In the genomic region with DNA sequence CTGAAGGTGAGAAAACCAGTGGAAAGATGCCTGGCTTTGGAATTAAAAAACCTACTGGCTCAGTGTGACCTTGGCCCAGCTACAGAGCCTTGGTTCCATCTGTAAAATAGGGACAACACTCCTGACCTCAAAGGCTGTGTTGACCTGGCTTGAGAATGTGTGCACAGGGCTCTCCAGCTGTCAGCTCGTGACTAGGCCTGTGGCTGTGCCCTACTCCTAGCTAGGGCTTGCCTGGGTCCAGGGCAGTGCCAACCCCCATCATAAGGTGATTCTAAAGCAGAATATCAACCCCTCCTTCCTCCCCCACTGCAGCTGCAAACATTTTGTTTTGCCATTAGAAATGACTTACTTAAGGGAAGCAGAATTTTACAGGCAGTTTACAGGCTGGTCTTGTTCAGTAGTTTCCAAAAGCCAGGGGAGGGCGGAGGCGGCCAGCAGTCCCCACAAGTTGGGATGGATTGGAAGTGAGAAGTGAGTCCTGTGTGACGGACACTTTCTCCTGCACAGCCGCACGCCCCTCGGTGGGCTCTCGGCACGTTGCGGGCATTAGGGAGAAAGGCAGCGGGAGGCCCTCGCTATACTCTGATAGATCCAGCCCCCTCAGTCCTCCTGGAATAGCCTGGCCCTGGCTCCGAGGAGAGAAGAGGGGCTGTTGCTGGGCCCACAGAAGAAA, we compare ENCODE assay signal across 25 cellular contexts. TPM values are rescaled to one million over a fixed set of nuclear protein-coding genes. Genes with fewer than 3 reads are reported as not detected.
A peak's percentile ranks its signal among the peaks of the same experiment; 100 is the strongest.
DNase-seq lines count a peak whose midpoint lies in the region; ATAC-seq, FAIRE-seq and TF ChIP-seq lines count a peak whose summit lies in the region.
"Had no signal": no experiment of that assay in that cellular context is flagged by ENCODE, and none has a peak within 500 bp of the region (broad histone marks: within the 10 kb centered on the region; RNA-seq: fewer than 3 reads in every experiment).

No MANE protein-coding gene starts in this region.

- H3K9me3 ChIP-seq in left ventricle myocardium inferior (replicated peaks), result no peaks in the 10 kb centered on the region
- no peaks in the 10 kb centered on the region; the same call in 1 of the 2 replicates for H3K9me3 ChIP-seq in K562 (replicated peaks; ENCODE audit: control insufficient read depth, insufficient read depth, low read depth, low read length)
- H3K9me3 ChIP-seq in CD8-positive, alpha-beta memory T cell (ENCODE audit: low read length), result no peaks in the 10 kb centered on the region
- H3K9me3 ChIP-seq: ascending aorta had no signal

- 83% methylated on average over 11 of the region's 13 CpGs for WGBS in K562 (ENCODE audit: insufficient coverage, low coverage, missing lambda C conversion rate)

- DNase-seq in left ventricle myocardium inferior, result peak; percentile 5
- DNase-seq in left ventricle myocardium superior, result no peak
- no peak for DNase-seq in K562 (ENCODE audit: extremely low read depth in 1 of 4, low spot score in 3 of 4)
- no peak for DNase-seq in mesothelial cell of epicardium (ENCODE audit: low spot score in 2 of 2, unreplicated experiment in 2 of 2)
- no peak for DNase-seq in CD8-positive, alpha-beta memory T cell
- no peak for DNase-seq in dermis blood vessel endothelial cell
- DNase-seq in DMS114 treated with DMSO at 0.1 percent for 48 hours (lab: John Stamatoyannopoulos, UW; ENCODE audit: unreplicated experiment), result no peak
- DNase-seq: activated CD4-positive, alpha-beta T cell treated with anti-CD3 and anti-CD28 coated beads, Interleukin-2, amount 10 ng/mL, durations not matched to agents 7 days and 5 days; activated CD8-positive, alpha-beta memory T cell treated with anti-CD3 and anti-CD28 coated beads, Interleukin-2, amount 50 U/mL, for 48 hours; activated naive CD4-positive, alpha-beta T cell treated with anti-CD3 and anti-CD28 coated beads for 36 hours; CD4-positive, CD25-positive, alpha-beta regulatory T cell; DMS79 treated with DMSO at 0.1 percent for 48 hours; HFFc6; hypothalamus; KBM-7; kidney glomerular epithelial cell; mesendoderm; natural killer cell; NCI-H187; NCI-H2227 treated with DMSO at 0.1 percent for 48 hours; stimulated activated CD4-positive, alpha-beta T cell treated with anti-CD3 and anti-CD28 coated beads, Interleukin-4, amount 100 ng/mL, for 4 hours had no signal

- H3K36me3 ChIP-seq in left ventricle myocardium inferior (no peaks in the 10 kb centered on the region), K562 (ENCODE audit: control insufficient read depth, insufficient read depth, low read length) (peaks cover 52% of the 10 kb centered on the region)
- H3K36me3 ChIP-seq in CD8-positive, alpha-beta memory T cell (ENCODE audit: insufficient read depth, low read length), result no peaks in the 10 kb centered on the region
- H3K36me3 ChIP-seq: ascending aorta had no signal

- peaks cover 19% of the 10 kb centered on the region for H3K4me1 Mint-ChIP-seq in mesothelial cell of epicardium
- H3K4me1 Mint-ChIP-seq in CD8-positive, alpha-beta memory T cell, result peaks cover 7 to 30% (median 13%) of the 10 kb centered on the region in 3 donors

- no peak for TF ChIP-seq RAD21 in K562 (CRISPR knock-in tag; conservative IDR thresholded peaks at IDR 0.05 in 1 of 2, IDR thresholded peaks at IDR 0.05 in 1 of 2)

- H2AFZ ChIP-seq in K562 (ENCODE audit: low read depth, low read length), result no peak overlapping the region

- H3K79me2 ChIP-seq in K562 (ENCODE audit: control insufficient read depth, insufficient read depth, low read length), result peaks cover 44% of the 10 kb centered on the region

- H4K20me1 ChIP-seq in K562 (replicated peaks; ENCODE audit: control insufficient read depth, insufficient read depth, low read length), result peaks cover 10% of the 10 kb centered on the region; the same call in 1 of the 2 replicates

- POLR2A ChIA-PET in K562 (lab: Yijun Ruan, JAX), result interaction anchor here (0.5 to 2.8 kb wide), 9 partner anchors 8 to 485 kb away, joined by 3 to 35 read pairs (median 4); no protein-coding TSS in a partner anchor
- POLR2A ChIA-PET in CD8-positive, alpha-beta memory T cell (lab: Charles Lee), result no interaction called here

- H3K27ac ChIP-seq in left ventricle myocardium inferior (replicated peaks) (no peak overlapping the region), K562 (ENCODE audit: extremely low read depth, low read depth, low read length) (no peak overlapping the region; the same call in 2 of the 3 replicates)
- H3K27ac ChIP-seq in CD8-positive, alpha-beta memory T cell (ENCODE audit: low read depth, low read length), result no peak overlapping the region
- H3K27ac ChIP-seq: ascending aorta, skin epidermis had no signal

- H3K9me1 ChIP-seq in K562 (ENCODE audit: control insufficient read depth, insufficient read depth, low read length), result no peaks in the 10 kb centered on the region

- H3K27ac Mint-ChIP-seq in mesothelial cell of epicardium, result peak overlapping the region; percentile 88
- H3K27ac Mint-ChIP-seq in CD8-positive, alpha-beta memory T cell, result no peak overlapping the region
- H3K27ac Mint-ChIP-seq: activated CD4-positive, alpha-beta T cell treated with anti-CD3 and anti-CD28 coated beads, Interleukin-2, amount 10 ng/mL, durations not matched to agents 7 days and 5 days; activated naive CD4-positive, alpha-beta T cell treated with anti-CD3 and anti-CD28 coated beads for 36 hours; CD4-positive, CD25-positive, alpha-beta regulatory T cell; HFFc6; natural killer cell had no signal

- FAIRE-seq in K562 (lab: Jason Lieb, UNC), result peak; percentile 37
- FAIRE-seq: endometrium had no signal

- peaks cover 28% of the 10 kb centered on the region for H3K4me1 ChIP-seq in left ventricle myocardium inferior
- H3K4me1 ChIP-seq in K562 (replicated peaks in 1 of 2; ENCODE audit: control insufficient read depth in 2 of 2, insufficient read depth in 2 of 2, low read length in 2 of 2), result peaks cover 7 to 54% of the 10 kb centered on the region in 2 experiments; a peak in 4 of 5 replicates
- no peaks in the 10 kb centered on the region for H3K4me1 ChIP-seq in CD8-positive, alpha-beta memory T cell (ENCODE audit: insufficient read depth, low read length)

- peak overlapping the region; percentile 57 for H3K4me3 Mint-ChIP-seq in mesothelial cell of epicardium
- no peak overlapping the region for H3K4me3 Mint-ChIP-seq in CD8-positive, alpha-beta memory T cell
- H3K4me3 Mint-ChIP-seq: activated CD4-positive, alpha-beta T cell treated with anti-CD3 and anti-CD28 coated beads, Interleukin-2, amount 10 ng/mL, durations not matched to agents 7 days and 5 days; activated naive CD4-positive, alpha-beta T cell treated with anti-CD3 and anti-CD28 coated beads for 36 hours; CD4-positive, CD25-positive, alpha-beta regulatory T cell; HFFc6; natural killer cell had no signal

- peak overlapping the region in 1 of 2 experiments; percentile 84; a peak in 2 of 4 replicates for H3K9ac ChIP-seq in K562 (ENCODE audit: insufficient read depth in 1 of 2, low read depth in 2 of 2, low read length in 2 of 2)

- H3K27me3 ChIP-seq in left ventricle myocardium inferior (ENCODE audit: low read depth) (peaks cover 81% of the 10 kb centered on the region), K562 (ENCODE audit: control insufficient read depth in 2 of 2, insufficient read depth in 2 of 2, low read length in 2 of 2) (no peaks in the 10 kb centered on the region)
- H3K27me3 ChIP-seq in CD8-positive, alpha-beta memory T cell (ENCODE audit: insufficient read depth, low read length, poor library complexity, severe bottlenecking), result peaks cover 10% of the 10 kb centered on the region

- intact Hi-C loops in left ventricle myocardium inferior (cut with micrococcal nuclease) (no loop called here), left ventricle myocardium superior (cut with micrococcal nuclease) (no loop called here), K562 (cut with micrococcal nuclease) (no loop called here)

- CTCF ChIA-PET in K562 (lab: Yijun Ruan, JAX; ENCODE audit: low intra/inter-chr PET ratio), result no interaction called here
- CTCF ChIA-PET in CD8-positive, alpha-beta memory T cell (lab: Charles Lee), result no interaction called here

- H3K4me3 ChIP-seq in left ventricle myocardium inferior (no peak overlapping the region), K562 (no peak overlapping the region)
- no peak overlapping the region for H3K4me3 ChIP-seq in CD8-positive, alpha-beta memory T cell (ENCODE audit: low read length)
- H3K4me3 ChIP-seq: ascending aorta, skin epidermis had no signal

- no peak for TF ChIP-seq POLR2A in K562 (conservative IDR thresholded peaks at IDR 0.05)

- no peak overlapping the region for H3K4me2 ChIP-seq in K562 (ENCODE audit: insufficient read depth, low read length)

- H3K9me3 Mint-ChIP-seq in mesothelial cell of epicardium, result no peaks in the 10 kb centered on the region
- H3K9me3 Mint-ChIP-seq in CD8-positive, alpha-beta memory T cell, result peaks cover 0 to 3% (median 0%) of the 10 kb centered on the region in 5 donors
- H3K9me3 Mint-ChIP-seq: activated naive CD4-positive, alpha-beta T cell treated with anti-CD3 and anti-CD28 coated beads for 36 hours; HFFc6; natural killer cell had no signal

- no peak for TF ChIP-seq EP300 in K562 (IDR thresholded peaks at IDR 0.05; ENCODE audit: low read length)

- peaks cover 83% of the 10 kb centered on the region for H3K27me3 Mint-ChIP-seq in mesothelial cell of epicardium (ENCODE audit: low read depth)
- H3K27me3 Mint-ChIP-seq in CD8-positive, alpha-beta memory T cell, result peaks cover 35 to 57% of the 10 kb centered on the region in 2 donors

- H3K36me3 Mint-ChIP-seq in mesothelial cell of epicardium, result peaks cover 4% of the 10 kb centered on the region
- H3K36me3 Mint-ChIP-seq in CD8-positive, alpha-beta memory T cell, result peaks cover 0 to 3% (median 0%) of the 10 kb centered on the region in 3 donors
- H3K36me3 Mint-ChIP-seq: CD4-positive, CD25-positive, alpha-beta regulatory T cell; natural killer cell had no signal

- no peak for ATAC-seq in left ventricle myocardium superior
- ATAC-seq in K562, result peak; percentile 11
- no peak for ATAC-seq in GM19035 (IDR thresholded peaks at IDR 0.05; ENCODE audit: unreplicated experiment)
- ATAC-seq: natural killer cell had no signal

- no TSS peak for BruUV-seq in K562 (replicated peaks; lab: Mats Ljungman, UMichigan)

- in situ Hi-C loops in K562 (cut with MboI), result no loop called here

- TF ChIP-seq CTCF in left ventricle myocardium inferior (IDR thresholded peaks at IDR 0.05; ENCODE audit: borderline replicate concordance) (no peak), K562 (IDR thresholded peaks at IDR 0.05 in 2 of 3, conservative IDR thresholded peaks at IDR 0.05 in 1 of 3; ENCODE audit: insufficient read depth in 2 of 3, low read depth in 1 of 3, low read length in 3 of 3) (0 out of 6 replicates have a peak, but pooled peaks of 1 of the 3 experiments have one; percentile 9), mesothelial cell of epicardium (IDR thresholded peaks at IDR 0.05; ENCODE audit: unreplicated experiment) (no peak)

RNA-seq across cellular contexts. Expression of a gene that starts 7.2 kb away (rescaled TPM):
- not detected for total RNA-seq in left ventricle myocardium inferior
- total RNA-seq in left ventricle myocardium superior, result not detected
- total RNA-seq in K562 (2011; cell fraction: chromatin; rRNA removed; ENCODE audit: low replicate concordance), result 10.2 and 35.6 TPM in 2 replicates
- total RNA-seq in K562 (2011; cell fraction: nucleolus; rRNA removed), result 39.9 and 42.6 TPM in 2 replicates
- total RNA-seq in K562 (2011; cell fraction: nucleoplasm; rRNA removed), result 19.5 and 26.3 TPM in 2 replicates
- 59.8 and 73.9 TPM in 2 replicates for total RNA-seq in K562 (2014; rRNA removed)
- 2.3 and 3.1 TPM in 2 replicates for total RNA-seq in K562 (2014; rRNA removed; fragmentation: Illumina TruSeq; extraction: Trizol)
- 24.9 and 25.3 TPM in 2 replicates for total RNA-seq in K562 (2015; rRNA removed; fragmentation: Illumina TruSeq; extraction: Trizol)
- 88.2 and 90.4 TPM in 2 replicates for total RNA-seq in K562 (2021)
- polyA plus RNA-seq in K562 (2011; rRNA removed), result 30.8 and 50.1 TPM in 2 replicates
- polyA plus RNA-seq in K562 (2011; cell fraction: cytosol; rRNA removed), result 91.0 and 189 TPM in 2 replicates
- 68.1 and 94.4 TPM in 2 replicates for polyA plus RNA-seq in K562 (2011; cell fraction: nucleus; rRNA removed)
- polyA plus RNA-seq in K562 (2012), result 34.0 and 38.0 TPM in 2 replicates
- 7.4 and 35.6 TPM in 2 replicates for polyA plus RNA-seq in K562 (2014; fragmentation: Illumina TruSeq; extraction: Trizol)
- polyA plus RNA-seq in K562 (2014; fragmentation: Nextera tagmentation; extraction: Ambion mirVana), result under 1 TPM; 0.13 to 0.17 TPM
- polyA plus RNA-seq in K562 (2014; rRNA removed), result 58.7 and 64.6 TPM in 2 replicates
- polyA minus RNA-seq in K562 (2011; rRNA and poly(A)+ RNA removed), result 12.0 and 21.7 TPM in 2 replicates
- polyA minus RNA-seq in K562 (2011; cell fraction: cytosol; rRNA and poly(A)+ RNA removed), result 56.3 and 80.4 TPM in 2 replicates
- 21.8 and 31.4 TPM in 2 replicates for polyA minus RNA-seq in K562 (2011; cell fraction: nucleus; rRNA and poly(A)+ RNA removed)
- 80.2 to 89.6 TPM (median 88.0 TPM) in 3 replicates for total RNA-seq in mesothelial cell of epicardium
- total RNA-seq in CD8-positive, alpha-beta memory T cell, result not detected
- not detected for polyA plus RNA-seq in CD8-positive, alpha-beta memory T cell
- 0.51 TPM in 1 of 2 replicates, not detected in the other for total RNA-seq in dermis blood vessel endothelial cell
- total RNA-seq: activated CD4-positive, alpha-beta T cell treated with anti-CD3 and anti-CD28 coated beads, Interleukin-2, amount 10 ng/mL, durations not matched to agents 7 days and 5 days; CD4-positive, CD25-positive, alpha-beta regulatory T cell; natural killer cell had no signal
- polyA plus RNA-seq: CD4-positive, CD25-positive, alpha-beta regulatory T cell had no signal

RNA-seq across cellular contexts. Expression of a gene that starts 59.1 kb away (rescaled TPM):
- total RNA-seq in left ventricle myocardium inferior, result 0.49 TPM
- 0.74 TPM for total RNA-seq in left ventricle myocardium superior
- total RNA-seq in K562 (2011; cell fraction: chromatin; rRNA removed; ENCODE audit: low replicate concordance), result 3.2 TPM in 2 replicates
- total RNA-seq in K562 (2011; cell fraction: nucleolus; rRNA removed), result 2.2 and 2.4 TPM in 2 replicates
- 1.5 and 1.7 TPM in 2 replicates for total RNA-seq in K562 (2011; cell fraction: nucleoplasm; rRNA removed)
- total RNA-seq in K562 (2014; rRNA removed), result 0.14 and 0.45 TPM in 2 replicates
- total RNA-seq in K562 (2014; rRNA removed; fragmentation: Illumina TruSeq; extraction: Trizol), result 0.22 and 0.44 TPM in 2 replicates
- 0.38 and 0.43 TPM in 2 replicates for total RNA-seq in K562 (2015; rRNA removed; fragmentation: Illumina TruSeq; extraction: Trizol)
- 0.34 and 0.49 TPM in 2 replicates for total RNA-seq in K562 (2021)
- 1.5 and 1.7 TPM in 2 replicates for polyA plus RNA-seq in K562 (2011; rRNA removed)
- polyA plus RNA-seq in K562 (2011; cell fraction: cytosol; rRNA removed), result 0.86 and 1.4 TPM in 2 replicates
- 2.2 and 4.2 TPM in 2 replicates for polyA plus RNA-seq in K562 (2011; cell fraction: nucleus; rRNA removed)
- 0.44 and 0.97 TPM in 2 replicates for polyA plus RNA-seq in K562 (2012)
- 0.29 and 0.37 TPM in 2 replicates for polyA plus RNA-seq in K562 (2014; fragmentation: Illumina TruSeq; extraction: Trizol)
- under 1 TPM; 0.60 to 0.62 TPM for polyA plus RNA-seq in K562 (2014; fragmentation: Nextera tagmentation; extraction: Ambion mirVana)
- polyA plus RNA-seq in K562 (2014; rRNA removed), result 0.22 and 0.61 TPM in 2 replicates
- 1.3 and 1.8 TPM in 2 replicates for polyA minus RNA-seq in K562 (2011; rRNA and poly(A)+ RNA removed)
- polyA minus RNA-seq in K562 (2011; cell fraction: cytosol; rRNA and poly(A)+ RNA removed), result not detected in 2 replicates
- 0.94 and 1.00 TPM in 2 replicates for polyA minus RNA-seq in K562 (2011; cell fraction: nucleus; rRNA and poly(A)+ RNA removed)
- 1.1 to 1.5 TPM (median 1.4 TPM) in 3 replicates for total RNA-seq in mesothelial cell of epicardium
- under 1 TPM; 0.18 to 0.29 TPM for total RNA-seq in CD8-positive, alpha-beta memory T cell
- polyA plus RNA-seq in CD8-positive, alpha-beta memory T cell, result 0.36 TPM
- 0.34 TPM in 1 of 2 replicates, not detected in the other for total RNA-seq in dermis blood vessel endothelial cell
- total RNA-seq: ascending aorta had no signal
